ENCODE assay signal across 19 cellular contexts in the genomic region with DNA sequence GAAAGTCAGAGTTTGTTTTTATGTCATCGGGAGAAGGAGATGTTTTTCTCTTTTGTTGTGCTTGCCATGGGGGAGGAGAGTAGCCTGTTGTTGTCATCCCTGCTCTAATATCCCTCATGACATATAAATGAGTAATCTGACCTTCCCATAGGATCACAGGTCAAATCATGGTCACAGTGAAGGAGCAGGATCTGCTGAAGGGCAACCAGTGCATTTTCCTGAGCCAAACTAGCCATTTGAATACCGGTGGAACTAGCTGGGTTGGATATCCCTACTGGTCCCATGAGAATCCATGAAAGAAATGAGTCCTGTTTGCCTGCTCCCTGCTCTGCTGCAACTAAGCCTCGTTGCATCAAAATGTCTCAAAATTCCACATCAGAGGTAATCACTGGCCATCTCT.
"Had no signal": no experiment of that assay in that cellular context is flagged by ENCODE, and none has a peak within 500 bp of the region (broad histone marks: within the 10 kb centered on the region; RNA-seq: fewer than 3 reads in every experiment).

No MANE protein-coding gene starts in this region.

- DNase-seq: activated CD4-positive, alpha-beta T cell treated with anti-CD3 and anti-CD28 coated beads for 48 hours; activated CD4-positive, CD25-positive, alpha-beta regulatory T cell; activated CD8-positive, alpha-beta T cell treated with anti-CD3 and anti-CD28 coated beads for 36 hours; activated naive CD4-positive, alpha-beta T cell treated with anti-CD3 and anti-CD28 coated beads for 36 hours; activated T-cell treated with anti-CD3 and anti-CD28 coated beads, Interleukin-2, amount 50 U/mL, for 1 hour; body of pancreas; central memory CD4-positive, alpha-beta T cell; dorsolateral prefrontal cortex; foreskin fibroblast; kidney; left ventricle myocardium inferior; mammary epithelial cell; occipital lobe; retina; stimulated activated CD4-positive, alpha-beta T cell treated with anti-CD3 and anti-CD28 coated beads, Interleukin-2, amount 100 ng/mL, for 24 hours; stimulated activated naive CD8-positive, alpha-beta T cell treated with anti-CD3 and anti-CD28 coated beads, Interleukin-15, Interleukin-2, amounts not matched to agents 100 U/mL and 50 U/mL, for 24 hours; substantia nigra; SW 1271; transverse colon had no signal

- ATAC-seq: activated CD8-positive, alpha-beta T cell treated with anti-CD3 and anti-CD28 coated beads for 36 hours; body of pancreas; stimulated activated naive CD8-positive, alpha-beta T cell treated with anti-CD3 and anti-CD28 coated beads, Interleukin-15, Interleukin-2, amounts not matched to agents 100 U/mL and 50 U/mL, for 24 hours had no signal
